19 cellular contexts compared by ENCODE assay signal in genomic region chr20:53723621-53724020, GRCh38.
DNase-seq lines count a peak whose midpoint lies in the region; ATAC-seq, FAIRE-seq and TF ChIP-seq lines count a peak whose summit lies in the region.
"Had no signal": no experiment of that assay in that cellular context is flagged by ENCODE, and none has a peak within 500 bp of the region (broad histone marks: within the 10 kb centered on the region; RNA-seq: fewer than 3 reads in every experiment).

No MANE protein-coding gene starts in this region.

- H3K4me3 ChIP-seq in CD4-positive, alpha-beta memory T cell (ENCODE audit: low read length in 2 of 2) = no peak overlapping the region
- H3K4me3 ChIP-seq in K562 = no peak overlapping the region

- TF ChIP-seq RAD21 in K562 (CRISPR knock-in tag; conservative IDR thresholded peaks at IDR 0.05 in 1 of 2, IDR thresholded peaks at IDR 0.05 in 1 of 2) = no peak

- H3K27ac Mint-ChIP-seq in T-helper 2 cell treated with Interferon-gamma antibody and Interleukin-4, amounts not matched to agents 5 μg/mL and 100 μg/mL, for 36 hours = peak overlapping the region; percentile 33
- peak overlapping the region in 4 of 7 donors; percentile 1 to 73 (median 20) for H3K27ac Mint-ChIP-seq in CD4-positive, alpha-beta memory T cell
- H3K27ac Mint-ChIP-seq in nephron progenitor cell (peak overlapping the region; percentile 57), immature natural killer cell (no peak overlapping the region)
- H3K27ac Mint-ChIP-seq: CD4-positive, CD25-positive, alpha-beta regulatory T cell; H9 had no signal

- no peaks in the 10 kb centered on the region for H4K20me1 ChIP-seq in K562 (replicated peaks; ENCODE audit: control insufficient read depth, insufficient read depth, low read length)

- WGBS in K562 (ENCODE audit: insufficient coverage, low coverage, missing lambda C conversion rate) = 41% methylated on average over 7 of the region's 7 CpGs

- H3K9me3 Mint-ChIP-seq in T-helper 2 cell treated with Interferon-gamma antibody and Interleukin-4, amounts not matched to agents 5 μg/mL and 100 μg/mL, for 36 hours = no peaks in the 10 kb centered on the region
- no peaks in the 10 kb centered on the region for H3K9me3 Mint-ChIP-seq in CD4-positive, alpha-beta memory T cell
- H3K9me3 Mint-ChIP-seq in nephron progenitor cell (no peaks in the 10 kb centered on the region), immature natural killer cell (no peaks in the 10 kb centered on the region)
- H3K9me3 Mint-ChIP-seq: H9 had no signal

- POLR2A ChIA-PET in CD4-positive, alpha-beta memory T cell (lab: Charles Lee; ENCODE audit: partially characterized antibody) = interaction anchor here (1.3 kb wide), 1 partner anchor 17 kb away, joined by 3 read pairs; no protein-coding TSS in a partner anchor
- POLR2A ChIA-PET in K562 (lab: Yijun Ruan, JAX) = no interaction called here

- CTCF ChIA-PET in CD4-positive, alpha-beta memory T cell (lab: Charles Lee; ENCODE audit: partially characterized antibody) = no interaction called here
- CTCF ChIA-PET in K562 (lab: Yijun Ruan, JAX; ENCODE audit: low intra/inter-chr PET ratio) = no interaction called here

- no peak overlapping the region for H3K4me3 Mint-ChIP-seq in T-helper 2 cell treated with Interferon-gamma antibody and Interleukin-4, amounts not matched to agents 5 μg/mL and 100 μg/mL, for 36 hours
- no peak overlapping the region for H3K4me3 Mint-ChIP-seq in CD4-positive, alpha-beta memory T cell
- no peak overlapping the region for H3K4me3 Mint-ChIP-seq in nephron progenitor cell
- H3K4me3 Mint-ChIP-seq in immature natural killer cell = no peak overlapping the region
- H3K4me3 Mint-ChIP-seq: CD4-positive, CD25-positive, alpha-beta regulatory T cell; H9 had no signal

- H3K4me1 Mint-ChIP-seq in T-helper 2 cell treated with Interferon-gamma antibody and Interleukin-4, amounts not matched to agents 5 μg/mL and 100 μg/mL, for 36 hours (ENCODE audit: low read depth) = peaks cover 19% of the 10 kb centered on the region
- H3K4me1 Mint-ChIP-seq in CD4-positive, alpha-beta memory T cell = peaks cover 7 to 11% (median 10%) of the 10 kb centered on the region in 4 donors
- H3K4me1 Mint-ChIP-seq in nephron progenitor cell (peaks cover 5% of the 10 kb centered on the region), immature natural killer cell (peaks cover 2 to 15% of the 10 kb centered on the region in 2 donors)

- H2AFZ ChIP-seq in K562 (ENCODE audit: low read depth, low read length) = peak overlapping the region; percentile 12; the same call in 1 of the 2 replicates

- H3K36me3 Mint-ChIP-seq in T-helper 2 cell treated with Interferon-gamma antibody and Interleukin-4, amounts not matched to agents 5 μg/mL and 100 μg/mL, for 36 hours (ENCODE audit: low read depth) = peaks cover 1% of the 10 kb centered on the region
- no peaks in the 10 kb centered on the region for H3K36me3 Mint-ChIP-seq in CD4-positive, alpha-beta memory T cell
- H3K36me3 Mint-ChIP-seq in nephron progenitor cell (ENCODE audit: low read depth) = no peaks in the 10 kb centered on the region
- H3K36me3 Mint-ChIP-seq in immature natural killer cell = peaks cover 0 to 4% (median 0%) of the 10 kb centered on the region in 3 donors
- H3K36me3 Mint-ChIP-seq: CD4-positive, CD25-positive, alpha-beta regulatory T cell had no signal

- no peaks in the 10 kb centered on the region for H3K36me3 ChIP-seq in CD4-positive, alpha-beta memory T cell (ENCODE audit: insufficient read depth, low read length)
- H3K36me3 ChIP-seq in K562 (ENCODE audit: control insufficient read depth, insufficient read depth, low read length) = no peaks in the 10 kb centered on the region
- H3K36me3 ChIP-seq: BE2C had no signal

- no peaks in the 10 kb centered on the region for H3K27me3 Mint-ChIP-seq in T-helper 2 cell treated with Interferon-gamma antibody and Interleukin-4, amounts not matched to agents 5 μg/mL and 100 μg/mL, for 36 hours (ENCODE audit: low read depth)
- no peaks in the 10 kb centered on the region for H3K27me3 Mint-ChIP-seq in CD4-positive, alpha-beta memory T cell
- H3K27me3 Mint-ChIP-seq in nephron progenitor cell (ENCODE audit: low read depth, poor library complexity) (peaks cover 2% of the 10 kb centered on the region), immature natural killer cell (ENCODE audit: low read depth in 3 of 3) (peaks cover 0 to 7% (median 0%) of the 10 kb centered on the region in 3 donors)

- H3K4me1 ChIP-seq in CD4-positive, alpha-beta memory T cell (ENCODE audit: insufficient read depth, low read length) = no peaks in the 10 kb centered on the region
- H3K4me1 ChIP-seq in K562 (replicated peaks in 1 of 2; ENCODE audit: control insufficient read depth in 2 of 2, insufficient read depth in 2 of 2, low read length in 2 of 2) = peaks cover 0 to 4% of the 10 kb centered on the region in 2 experiments; a peak in 1 of 5 replicates
- H3K4me1 ChIP-seq: BE2C had no signal

- TF ChIP-seq POLR2A in K562 (conservative IDR thresholded peaks at IDR 0.05) (no peak), GM18505 (IDR thresholded peaks at IDR 0.05; ENCODE audit: borderline replicate concordance, extremely low read depth, insufficient read depth, insufficient read length) (no peak)

- H3K27ac ChIP-seq in CD4-positive, alpha-beta memory T cell (ENCODE audit: low read depth, low read length) = no peak overlapping the region
- no peak overlapping the region for H3K27ac ChIP-seq in K562 (ENCODE audit: extremely low read depth, low read depth, low read length)

- no peak for FAIRE-seq in K562 (lab: Jason Lieb, UNC)
- FAIRE-seq: G401.6 had no signal

- intact Hi-C loops in CD4-positive, alpha-beta memory T cell (cut with micrococcal nuclease) = no loop called here
- intact Hi-C loops in K562 (cut with micrococcal nuclease) = no loop called here

- no peak for DNase-seq in T-helper 2 cell treated with Interferon-gamma antibody and Interleukin-4, amounts not matched to agents 5 μg/mL and 100 μg/mL, for 36 hours (ENCODE audit: low spot score)
- no peak for DNase-seq in T-helper 2 cell
- DNase-seq in CD4-positive, alpha-beta memory T cell = no peak
- peak in 1 of 4 experiments; percentile 5 for DNase-seq in K562 (ENCODE audit: extremely low read depth in 1 of 4, low spot score in 3 of 4)
- no peak for DNase-seq in nephron progenitor cell
- DNase-seq in immature natural killer cell = no peak
- no peak for DNase-seq in T-helper 9 cell
- DNase-seq: 8988T; BE2C; Caco-2; CD4-positive, CD25-positive, alpha-beta regulatory T cell; H9; NCI-H1436; NCI-H1930; NCI-H345; NCI-H524 treated with DMSO at 0.1 percent for 48 hours had no signal

- H3K4me2 ChIP-seq in K562 (ENCODE audit: insufficient read depth, low read length) = no peak overlapping the region

- no peaks in the 10 kb centered on the region for H3K79me2 ChIP-seq in K562 (ENCODE audit: control insufficient read depth, insufficient read depth, low read length)

- no peak for TF ChIP-seq EP300 in K562 (IDR thresholded peaks at IDR 0.05; ENCODE audit: low read length)

- TF ChIP-seq CTCF in K562 (IDR thresholded peaks at IDR 0.05 in 2 of 3, conservative IDR thresholded peaks at IDR 0.05 in 1 of 3; ENCODE audit: insufficient read depth in 2 of 3, low read depth in 1 of 3, low read length in 3 of 3) = no peak
- no peak for TF ChIP-seq CTCF in nephron progenitor cell (IDR thresholded peaks at IDR 0.05)

- no TSS peak for BruUV-seq in K562 (replicated peaks; lab: Mats Ljungman, UMichigan)

- in situ Hi-C loops in K562 (cut with MboI) = no loop called here

- H3K9me3 ChIP-seq in CD4-positive, alpha-beta memory T cell (ENCODE audit: control insufficient read depth in 1 of 2, low read length in 2 of 2) = no peaks in the 10 kb centered on the region
- no peaks in the 10 kb centered on the region for H3K9me3 ChIP-seq in K562 (replicated peaks; ENCODE audit: control insufficient read depth, insufficient read depth, low read depth, low read length)
- H3K9me3 ChIP-seq: BE2C had no signal

- H3K27me3 ChIP-seq in CD4-positive, alpha-beta memory T cell (ENCODE audit: insufficient read depth, low read length) = no peaks in the 10 kb centered on the region
- no peaks in the 10 kb centered on the region for H3K27me3 ChIP-seq in K562 (ENCODE audit: control insufficient read depth in 2 of 2, insufficient read depth in 2 of 2, low read length in 2 of 2)
- H3K27me3 ChIP-seq: BE2C had no signal

- H3K9ac ChIP-seq in K562 (ENCODE audit: insufficient read depth in 1 of 2, low read depth in 2 of 2, low read length in 2 of 2) = no peak overlapping the region

- no peaks in the 10 kb centered on the region for H3K9me1 ChIP-seq in K562 (ENCODE audit: control insufficient read depth, insufficient read depth, low read length)

- no peak for ATAC-seq in K562
- ATAC-seq in GM18505 (IDR thresholded peaks at IDR 0.05; ENCODE audit: unreplicated experiment) = no peak
- ATAC-seq: Right ventricle myocardium inferior had no signal

TF ChIP-seq in K562, 482 proteins besides CTCF, POLR2A, EP300 and RAD21 (continues in another document):
- no peak for TF ChIP-seq NR2F6 (CRISPR knock-in tag; IDR thresholded peaks at IDR 0.05)
- TF ChIP-seq ARID4B (CRISPR knock-in tag; IDR thresholded peaks at IDR 0.05) = no peak

Comparison
In these comparisons a context has a peak if more than half of its experiments do, and no peak if none do; other contexts are left out.
1. H3K27ac Mint-ChIP-seq: peak in T-helper 2 cell treated with Interferon-gamma antibody and Interleukin-4, amounts not matched to agents 5 μg/mL and 100 μg/mL, for 36 hours (single experiment), CD4-positive, alpha-beta memory T cell (4 of 7) and nephron progenitor cell (single experiment); none in immature natural killer cell (0 of 6).